In the genomic region with DNA sequence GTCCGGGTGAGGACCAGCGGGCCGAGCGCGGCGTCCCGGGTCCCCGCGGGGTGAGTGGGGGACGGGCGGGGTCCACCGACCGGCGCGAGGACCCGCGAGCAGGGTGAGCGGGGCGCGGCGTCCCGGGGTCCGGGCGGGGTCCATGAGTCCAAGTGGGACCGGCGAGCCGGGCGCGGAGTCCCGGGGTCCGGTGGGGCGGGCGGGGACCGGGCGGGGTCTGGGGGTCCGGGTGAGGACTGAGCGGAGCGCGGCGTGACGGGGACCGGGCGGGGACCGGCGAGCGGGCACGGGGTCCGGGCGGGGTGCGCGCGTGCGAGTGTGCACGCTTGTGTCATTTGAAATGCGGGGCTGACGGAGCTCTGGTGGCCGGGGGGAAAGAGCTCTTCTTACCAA, we compare ENCODE assay signal across 8 cellular contexts. TPM values are rescaled to one million over a fixed set of nuclear protein-coding genes. Genes with fewer than 3 reads are reported as not detected.
A peak's percentile ranks its signal among the peaks of the same experiment; 100 is the strongest.
DNase-seq lines count a peak whose midpoint lies in the region; ATAC-seq and TF ChIP-seq lines count a peak whose summit lies in the region.

No MANE protein-coding gene starts in this region.

- peak; percentile 34 for DNase-seq in WTC11 (ENCODE audit: low spot score)
- no peak for DNase-seq in fibroblast of the aortic adventitia (ENCODE audit: low read depth)
- no peak for DNase-seq in progenitor cell of endocrine pancreas (ENCODE audit: low spot score, unreplicated experiment)

- H3K36me3 Mint-ChIP-seq in WTC11 (no peaks in the 10 kb centered on the region), progenitor cell of endocrine pancreas (ENCODE audit: insufficient read depth) (no peaks in the 10 kb centered on the region)

- ATAC-seq in GM21723 (IDR thresholded peaks at IDR 0.05; ENCODE audit: unreplicated experiment) (peak; percentile 13), WTC11 (peak; percentile 6), GM18520 (IDR thresholded peaks at IDR 0.05; ENCODE audit: unreplicated experiment) (no peak), HG03571 (IDR thresholded peaks at IDR 0.05; ENCODE audit: unreplicated experiment) (no peak), HG03039 (IDR thresholded peaks at IDR 0.05; ENCODE audit: unreplicated experiment) (no peak), HG02970 (IDR thresholded peaks at IDR 0.05; ENCODE audit: low FRiP score, unreplicated experiment) (no peak)

- no peaks in the 10 kb centered on the region for H3K9me3 Mint-ChIP-seq in WTC11
- H3K9me3 Mint-ChIP-seq in progenitor cell of endocrine pancreas (ENCODE audit: low read depth) = no peaks in the 10 kb centered on the region

- peak overlapping the region; percentile 66 for H3K4me3 ChIP-seq in fibroblast of the aortic adventitia (ENCODE audit: low read depth, low read length)

- peaks cover 73% of the 10 kb centered on the region for H3K4me1 Mint-ChIP-seq in WTC11
- H3K4me1 Mint-ChIP-seq in progenitor cell of endocrine pancreas (ENCODE audit: low read depth) = peaks cover 4% of the 10 kb centered on the region

- no peak overlapping the region for H3K27ac Mint-ChIP-seq in WTC11
- peak overlapping the region; percentile 47 for H3K27ac Mint-ChIP-seq in progenitor cell of endocrine pancreas

- no peak for TF ChIP-seq CTCF in WTC11 (IDR thresholded peaks at IDR 0.05)
- TF ChIP-seq CTCF in fibroblast of the aortic adventitia (IDR thresholded peaks at IDR 0.05; ENCODE audit: insufficient read depth, low read length) = no peak
- TF ChIP-seq CTCF in progenitor cell of endocrine pancreas (IDR thresholded peaks at IDR 0.05; ENCODE audit: unreplicated experiment) = no peak

- H3K27me3 Mint-ChIP-seq in WTC11 (ENCODE audit: low read depth) = peaks cover 29% of the 10 kb centered on the region
- H3K27me3 Mint-ChIP-seq in progenitor cell of endocrine pancreas = peaks cover 83% of the 10 kb centered on the region

- POLR2A ChIA-PET in WTC11 (lab: Charles Lee) = interaction anchor here (0.9 to 1.4 kb wide), 2 partner anchors 16 to 17 kb away, joined by 3 to 4 read pairs; no protein-coding TSS in a partner anchor

- H3K4me3 Mint-ChIP-seq in WTC11 (peak overlapping the region; percentile 82), progenitor cell of endocrine pancreas (ENCODE audit: low read depth) (peak overlapping the region; percentile 67)

- CTCF ChIA-PET in WTC11 (lab: Charles Lee) = interaction anchor here (1.8 to 2.0 kb wide), 2 partner anchors 17 to 252 kb away, joined by 5 to 13 read pairs; no protein-coding TSS in a partner anchor

TF ChIP-seq in WTC11, 78 proteins besides CTCF, POLR2A, EP300 and RAD21 (continues in another document):
- TF ChIP-seq ZNF512 (CRISPR knock-in tag; IDR thresholded peaks at IDR 0.05; ENCODE audit: borderline replicate concordance) (no peak), GTF2I (CRISPR knock-in tag; conservative IDR thresholded peaks at IDR 0.05) (no peak), KAT7 (CRISPR knock-in tag; IDR thresholded peaks at IDR 0.05; ENCODE audit: borderline replicate concordance) (no peak; the same call in 1 of the 2 replicates), FOXP1 (CRISPR knock-in tag; IDR thresholded peaks at IDR 0.05; ENCODE audit: borderline replicate concordance) (no peak), JUN (CRISPR knock-in tag; IDR thresholded peaks at IDR 0.05) (no peak)
- TF ChIP-seq, protein P1, sequence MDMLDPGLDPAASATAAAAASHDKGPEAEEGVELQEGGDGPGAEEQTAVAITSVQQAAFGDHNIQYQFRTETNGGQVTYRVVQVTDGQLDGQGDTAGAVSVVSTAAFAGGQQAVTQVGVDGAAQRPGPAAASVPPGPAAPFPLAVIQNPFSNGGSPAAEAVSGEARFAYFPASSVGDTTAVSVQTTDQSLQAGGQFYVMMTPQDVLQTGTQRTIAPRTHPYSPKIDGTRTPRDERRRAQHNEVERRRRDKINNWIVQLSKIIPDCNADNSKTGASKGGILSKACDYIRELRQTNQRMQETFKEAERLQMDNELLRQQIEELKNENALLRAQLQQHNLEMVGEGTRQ (CRISPR knock-in tag; IDR thresholded peaks at IDR 0.05) = no peak
- TF ChIP-seq, protein P2, sequence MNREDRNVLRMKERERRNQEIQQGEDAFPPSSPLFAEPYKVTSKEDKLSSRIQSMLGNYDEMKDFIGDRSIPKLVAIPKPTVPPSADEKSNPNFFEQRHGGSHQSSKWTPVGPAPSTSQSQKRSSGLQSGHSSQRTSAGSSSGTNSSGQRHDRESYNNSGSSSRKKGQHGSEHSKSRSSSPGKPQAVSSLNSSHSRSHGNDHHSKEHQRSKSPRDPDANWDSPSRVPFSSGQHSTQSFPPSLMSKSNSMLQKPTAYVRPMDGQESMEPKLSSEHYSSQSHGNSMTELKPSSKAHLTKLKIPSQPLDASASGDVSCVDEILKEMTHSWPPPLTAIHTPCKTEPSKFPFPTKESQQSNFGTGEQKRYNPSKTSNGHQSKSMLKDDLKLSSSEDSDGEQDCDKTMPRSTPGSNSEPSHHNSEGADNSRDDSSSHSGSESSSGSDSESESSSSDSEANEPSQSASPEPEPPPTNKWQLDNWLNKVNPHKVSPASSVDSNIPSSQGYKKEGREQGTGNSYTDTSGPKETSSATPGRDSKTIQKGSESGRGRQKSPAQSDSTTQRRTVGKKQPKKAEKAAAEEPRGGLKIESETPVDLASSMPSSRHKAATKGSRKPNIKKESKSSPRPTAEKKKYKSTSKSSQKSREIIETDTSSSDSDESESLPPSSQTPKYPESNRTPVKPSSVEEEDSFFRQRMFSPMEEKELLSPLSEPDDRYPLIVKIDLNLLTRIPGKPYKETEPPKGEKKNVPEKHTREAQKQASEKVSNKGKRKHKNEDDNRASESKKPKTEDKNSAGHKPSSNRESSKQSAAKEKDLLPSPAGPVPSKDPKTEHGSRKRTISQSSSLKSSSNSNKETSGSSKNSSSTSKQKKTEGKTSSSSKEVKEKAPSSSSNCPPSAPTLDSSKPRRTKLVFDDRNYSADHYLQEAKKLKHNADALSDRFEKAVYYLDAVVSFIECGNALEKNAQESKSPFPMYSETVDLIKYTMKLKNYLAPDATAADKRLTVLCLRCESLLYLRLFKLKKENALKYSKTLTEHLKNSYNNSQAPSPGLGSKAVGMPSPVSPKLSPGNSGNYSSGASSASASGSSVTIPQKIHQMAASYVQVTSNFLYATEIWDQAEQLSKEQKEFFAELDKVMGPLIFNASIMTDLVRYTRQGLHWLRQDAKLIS (CRISPR knock-in tag; IDR thresholded peaks at IDR 0.05; ENCODE audit: borderline replicate concordance) = no peak
- TF ChIP-seq, protein P3, sequence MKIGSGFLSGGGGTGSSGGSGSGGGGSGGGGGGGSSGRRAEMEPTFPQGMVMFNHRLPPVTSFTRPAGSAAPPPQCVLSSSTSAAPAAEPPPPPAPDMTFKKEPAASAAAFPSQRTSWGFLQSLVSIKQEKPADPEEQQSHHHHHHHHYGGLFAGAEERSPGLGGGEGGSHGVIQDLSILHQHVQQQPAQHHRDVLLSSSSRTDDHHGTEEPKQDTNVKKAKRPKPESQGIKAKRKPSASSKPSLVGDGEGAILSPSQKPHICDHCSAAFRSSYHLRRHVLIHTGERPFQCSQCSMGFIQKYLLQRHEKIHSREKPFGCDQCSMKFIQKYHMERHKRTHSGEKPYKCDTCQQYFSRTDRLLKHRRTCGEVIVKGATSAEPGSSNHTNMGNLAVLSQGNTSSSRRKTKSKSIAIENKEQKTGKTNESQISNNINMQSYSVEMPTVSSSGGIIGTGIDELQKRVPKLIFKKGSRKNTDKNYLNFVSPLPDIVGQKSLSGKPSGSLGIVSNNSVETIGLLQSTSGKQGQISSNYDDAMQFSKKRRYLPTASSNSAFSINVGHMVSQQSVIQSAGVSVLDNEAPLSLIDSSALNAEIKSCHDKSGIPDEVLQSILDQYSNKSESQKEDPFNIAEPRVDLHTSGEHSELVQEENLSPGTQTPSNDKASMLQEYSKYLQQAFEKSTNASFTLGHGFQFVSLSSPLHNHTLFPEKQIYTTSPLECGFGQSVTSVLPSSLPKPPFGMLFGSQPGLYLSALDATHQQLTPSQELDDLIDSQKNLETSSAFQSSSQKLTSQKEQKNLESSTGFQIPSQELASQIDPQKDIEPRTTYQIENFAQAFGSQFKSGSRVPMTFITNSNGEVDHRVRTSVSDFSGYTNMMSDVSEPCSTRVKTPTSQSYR (CRISPR knock-in tag; IDR thresholded peaks at IDR 0.05) = no peak

RNA-seq across cellular contexts. Expression of gene CELF2, which starts 0.8 kb away (rescaled TPM):
- total RNA-seq in WTC11 (2021) (16.8 to 24.6 TPM (median 17.8 TPM) in 3 replicates), fibroblast of the aortic adventitia (ENCODE audit: low replicate concordance) (21.9 and 42.8 TPM in 2 replicates), progenitor cell of endocrine pancreas (3.8 and 5.7 TPM in 2 replicates)

Comparison
In these comparisons a context has a peak if more than half of its experiments do, and no peak if none do; other contexts are left out.
1. ATAC-seq: peak in GM21723 (single experiment) and WTC11 (single experiment); none in GM18520 (single experiment), HG03571 (single experiment), HG03039 (single experiment) and HG02970 (single experiment).